22 cellular contexts compared by ENCODE assay signal in genomic region chr7:13932131-13932530, GRCh38. TPM values are rescaled to one million over a fixed set of nuclear protein-coding genes. Genes with fewer than 3 reads are reported as not detected.
DNase-seq lines count a peak whose midpoint lies in the region; ATAC-seq and TF ChIP-seq lines count a peak whose summit lies in the region.
"Had no signal": no experiment of that assay in that cellular context is flagged by ENCODE, and none has a peak within 500 bp of the region (broad histone marks: within the 10 kb centered on the region; RNA-seq: fewer than 3 reads in every experiment).

No MANE protein-coding gene starts in this region.

- H3K27ac Mint-ChIP-seq in WTC11 (peak overlapping the region; percentile 5; the same call in 1 of the 2 replicates), nephron progenitor cell (peak overlapping the region; percentile 44)
- H3K27ac Mint-ChIP-seq: CD4-positive, alpha-beta T cell had no signal

- POLR2A ChIA-PET in WTC11 (lab: Charles Lee): no interaction called here

- H3K9me2 ChIP-seq in Karpas-422 (replicated peaks; ENCODE audit: insufficient read depth, low read length): no peaks in the 10 kb centered on the region

- H3K9me3 ChIP-seq in Karpas-422 (ENCODE audit: low read length): no peaks in the 10 kb centered on the region
- H3K9me3 ChIP-seq: A549; BE2C; BLaER1 treated with 17β-estradiol and CSF1 and Interleukin-3, amounts not matched to agents 10 nM and 100 nM had no signal

- H3K36me3 Mint-ChIP-seq in WTC11 (peaks cover 51% of the 10 kb centered on the region), nephron progenitor cell (ENCODE audit: low read depth) (peaks cover 57% of the 10 kb centered on the region)
- H3K36me3 Mint-ChIP-seq: CD14-positive monocyte; CD8-positive, alpha-beta memory T cell had no signal

- CTCF ChIA-PET in WTC11 (lab: Charles Lee): no interaction called here

- no peaks in the 10 kb centered on the region for H3K9me3 Mint-ChIP-seq in WTC11
- H3K9me3 Mint-ChIP-seq in nephron progenitor cell: no peaks in the 10 kb centered on the region
- H3K9me3 Mint-ChIP-seq: CD4-positive, alpha-beta T cell; CD8-positive, alpha-beta memory T cell had no signal

- no peak overlapping the region for H3K4me3 Mint-ChIP-seq in WTC11
- no peak overlapping the region for H3K4me3 Mint-ChIP-seq in nephron progenitor cell
- H3K4me3 Mint-ChIP-seq: CD14-positive monocyte; CD4-positive, alpha-beta T cell; CD8-positive, alpha-beta memory T cell had no signal

- no peak for ATAC-seq in WTC11
- ATAC-seq: A549, HCT116 had no signal

- H3K4me1 Mint-ChIP-seq in WTC11 (peaks cover 2% of the 10 kb centered on the region; the same call in 1 of the 2 replicates), nephron progenitor cell (peaks cover 24% of the 10 kb centered on the region)
- H3K4me1 Mint-ChIP-seq: CD14-positive monocyte; CD8-positive, alpha-beta memory T cell had no signal

- no peak overlapping the region for H3K27ac ChIP-seq in Karpas-422 (ENCODE audit: low read length)
- H3K27ac ChIP-seq: A549; BLaER1 treated with 17β-estradiol and CSF1 and Interleukin-3, amounts not matched to agents 10 nM and 100 nM; GM23248 had no signal

- H3K4me1 ChIP-seq in Karpas-422 (ENCODE audit: low read length): no peaks in the 10 kb centered on the region
- H3K4me1 ChIP-seq: A549; BE2C; BLaER1 treated with 17β-estradiol and CSF1 and Interleukin-3, amounts not matched to agents 10 nM and 100 nM had no signal

- no peak overlapping the region for H3K9ac ChIP-seq in Karpas-422 (ENCODE audit: low read length)
- H3K9ac ChIP-seq: BLaER1 treated with 17β-estradiol and CSF1 and Interleukin-3, amounts not matched to agents 10 nM and 100 nM; GM23248 had no signal

- peak; percentile 11 for DNase-seq in Karpas-422
- no peak for DNase-seq in WTC11 (ENCODE audit: low spot score)
- DNase-seq in nephron progenitor cell: no peak
- DNase-seq in stimulated activated CD4-positive, alpha-beta T cell treated with anti-CD3 and anti-CD28 coated beads, Interleukin-15, amount 100 ng/mL, for 24 hours: no peak
- no peak for DNase-seq in NCI-H2196 treated with DMSO at 0.1 percent for 48 hours (lab: John Stamatoyannopoulos, UW; ENCODE audit: unreplicated experiment)
- DNase-seq in iPS-NIHi11 (ENCODE audit: low spot score): no peak
- DNase-seq: 8988T; ACHN; AML-193; BE2C; CD4-positive, alpha-beta T cell; CD8-positive, alpha-beta memory T cell; DMS 273 treated with DMSO at 0.1 percent for 48 hours; DMS79; EL; GDM1; GM23248; H7 had no signal

- H3K27me3 Mint-ChIP-seq in WTC11 (ENCODE audit: low read depth) (no peaks in the 10 kb centered on the region), nephron progenitor cell (ENCODE audit: low read depth, poor library complexity) (no peaks in the 10 kb centered on the region)
- H3K27me3 Mint-ChIP-seq: CD4-positive, alpha-beta T cell; CD8-positive, alpha-beta memory T cell had no signal

- H2AFZ ChIP-seq in Karpas-422 (ENCODE audit: low read length): no peak overlapping the region
- H2AFZ ChIP-seq: GM23248 had no signal

- no peaks in the 10 kb centered on the region for H3K27me3 ChIP-seq in Karpas-422 (ENCODE audit: low read length)
- H3K27me3 ChIP-seq: BE2C; BLaER1 treated with 17β-estradiol and CSF1 and Interleukin-3, amounts not matched to agents 10 nM and 100 nM had no signal

- no peak overlapping the region for H3K4me3 ChIP-seq in Karpas-422 (ENCODE audit: low read length)
- H3K4me3 ChIP-seq: A549; BLaER1 treated with 17β-estradiol and CSF1 and Interleukin-3, amounts not matched to agents 10 nM and 100 nM; GM23248 had no signal

- H3K4me2 ChIP-seq in Karpas-422 (ENCODE audit: low read depth, low read length, poor library complexity, severe bottlenecking): no peak overlapping the region
- H3K4me2 ChIP-seq: A549; BLaER1 treated with 17β-estradiol and CSF1 and Interleukin-3, amounts not matched to agents 10 nM and 100 nM had no signal

- H4K20me1 ChIP-seq in Karpas-422 (ENCODE audit: insufficient read depth, low read depth, low read length): no peaks in the 10 kb centered on the region
- H4K20me1 ChIP-seq: BLaER1 treated with 17β-estradiol and CSF1 and Interleukin-3, amounts not matched to agents 10 nM and 100 nM had no signal

- no peaks in the 10 kb centered on the region for H3K36me3 ChIP-seq in Karpas-422 (ENCODE audit: insufficient read depth, low read length)
- H3K36me3 ChIP-seq: BLaER1 treated with 17β-estradiol and CSF1 and Interleukin-3, amounts not matched to agents 10 nM and 100 nM had no signal

- H3K79me2 ChIP-seq in Karpas-422 (ENCODE audit: low read length): no peaks in the 10 kb centered on the region

- TF ChIP-seq CTCF in WTC11 (IDR thresholded peaks at IDR 0.05) (no peak), nephron progenitor cell (IDR thresholded peaks at IDR 0.05) (no peak)

TF ChIP-seq in WTC11, 78 proteins besides CTCF, POLR2A, EP300 and RAD21 (continues in another document):
- TF ChIP-seq MLX (CRISPR knock-in tag; IDR thresholded peaks at IDR 0.05) (no peak), TEAD4 (CRISPR knock-in tag; IDR thresholded peaks at IDR 0.05) (no peak), HMGA2 (CRISPR knock-in tag; IDR thresholded peaks at IDR 0.05) (no peak), E2F5 (CRISPR knock-in tag; IDR thresholded peaks at IDR 0.05) (no peak), CREM (CRISPR knock-in tag; IDR thresholded peaks at IDR 0.05) (no peak), MYBL2 (CRISPR knock-in tag; IDR thresholded peaks at IDR 0.05) (no peak), ZSCAN18 (CRISPR knock-in tag; IDR thresholded peaks at IDR 0.05) (no peak), CREB1 (CRISPR knock-in tag; IDR thresholded peaks at IDR 0.05) (no peak), NR3C1 (CRISPR knock-in tag; conservative IDR thresholded peaks at IDR 0.05; ENCODE audit: low read depth) (no peak), FOXP4 (CRISPR knock-in tag; IDR thresholded peaks at IDR 0.05) (no peak), SP1 (CRISPR knock-in tag; conservative IDR thresholded peaks at IDR 0.05) (no peak), ZNF317 (CRISPR knock-in tag; IDR thresholded peaks at IDR 0.05; ENCODE audit: borderline replicate concordance, low read depth) (no peak), USF2 (CRISPR knock-in tag; IDR thresholded peaks at IDR 0.05) (no peak), GTF2I (CRISPR knock-in tag; conservative IDR thresholded peaks at IDR 0.05) (no peak)

RNA-seq across cellular contexts. Expression of gene ETV1, which starts 57.3 kb away (rescaled TPM):
- total RNA-seq in Karpas-422 (2014; rRNA removed; shearing (Covaris generic); ENCODE audit: low replicate concordance): not detected in 2 replicates
- 74.9 to 81.4 TPM (median 76.6 TPM) in 3 replicates for total RNA-seq in WTC11 (2021)
- total RNA-seq: CD4-positive, alpha-beta T cell had no signal

Comparison
In these comparisons a context has a peak if more than half of its experiments do, and no peak if none do; other contexts are left out.
1. RNA of gene ETV1, which starts 57.3 kb away (total RNA-seq): 74.9 to 81.4 TPM in WTC11; not detected in Karpas-422; every median in the first group is over 10 times any median in the second.